In the genomic region with DNA sequence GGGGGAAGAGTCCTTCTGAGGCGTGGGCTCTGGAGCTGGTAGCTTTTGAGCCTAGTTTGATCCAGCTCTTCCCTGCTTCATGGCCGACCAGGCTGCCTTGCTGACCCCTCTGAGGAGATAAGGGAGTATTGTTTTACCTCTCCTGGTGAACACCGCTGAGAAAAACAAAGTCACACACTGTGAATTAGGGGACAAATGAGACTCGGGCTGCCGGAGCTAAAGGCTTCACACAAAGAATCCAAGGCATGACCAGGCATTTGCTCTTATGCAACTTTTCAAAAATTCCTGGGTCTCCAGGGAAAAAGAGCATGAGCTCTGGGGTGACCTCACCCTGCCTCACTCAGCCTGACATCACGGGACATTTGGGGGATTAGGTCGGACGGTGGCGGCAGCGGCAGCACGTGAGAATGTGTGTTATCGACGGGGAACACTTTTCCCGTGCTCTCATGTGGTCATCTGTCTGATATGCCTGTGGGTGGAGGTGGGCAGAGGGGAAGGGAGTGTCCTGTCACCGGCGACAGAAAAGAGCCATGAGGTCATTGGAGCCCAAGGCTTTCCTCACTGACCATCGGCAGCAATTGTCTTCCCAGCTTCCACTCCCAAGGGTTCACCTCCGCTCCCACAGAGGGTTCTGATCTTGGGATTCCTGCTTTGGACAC, we compare ENCODE assay signal across 9 cellular contexts.
DNase-seq lines count a peak whose midpoint lies in the region; ATAC-seq and TF ChIP-seq lines count a peak whose summit lies in the region.
"Had no signal": no experiment of that assay in that cellular context is flagged by ENCODE, and none has a peak within 500 bp of the region (broad histone marks: within the 10 kb centered on the region; RNA-seq: fewer than 3 reads in every experiment).

No MANE protein-coding gene starts in this region.

- DNase-seq in Daoy (ENCODE audit: low read depth): peak; percentile 93
- peak; percentile 70 for DNase-seq in T1000 (lab: John Stamatoyannopoulos, UW)
- peak; percentile 89 to 94 for DNase-seq in foreskin fibroblast
- DNase-seq in pons (ENCODE audit: low spot score): peak; percentile 29
- no peak for DNase-seq in T-helper 2 cell
- DNase-seq in Kasumi-1 (lab: John Stamatoyannopoulos, UW): no peak
- DNase-seq: NCI-H446 treated with DMSO at 0.1 percent for 48 hours had no signal

- ATAC-seq in HG03025 (IDR thresholded peaks at IDR 0.05; ENCODE audit: low FRiP score, unreplicated experiment): no peak
- no peak for ATAC-seq in GM21619 (IDR thresholded peaks at IDR 0.05; ENCODE audit: unreplicated experiment)

- TF ChIP-seq CTCF in foreskin fibroblast (IDR thresholded peaks at IDR 0.05; ENCODE audit: low read depth, low read length): no peak

- H3K4me3 ChIP-seq in foreskin fibroblast (ENCODE audit: low read depth in 1 of 2, low read length in 2 of 2): no peak overlapping the region

Comparison
In these comparisons a context has a peak if more than half of its experiments do, and no peak if none do; other contexts are left out.
1. DNase-seq: peak in Daoy (single experiment), T1000 (single experiment), foreskin fibroblast (2 of 2) and pons (single experiment); none in T-helper 2 cell (0 of 5) and Kasumi-1 (0 of 2).